ENCODE assay signal across 16 cellular contexts in genomic region chr10:5188358-5188757, GRCh38. TPM values are rescaled to one million over a fixed set of nuclear protein-coding genes. Genes with fewer than 3 reads are reported as not detected.
DNase-seq lines count a peak whose midpoint lies in the region; ATAC-seq and TF ChIP-seq lines count a peak whose summit lies in the region.
"Had no signal": no experiment of that assay in that cellular context is flagged by ENCODE, and none has a peak within 500 bp of the region (broad histone marks: within the 10 kb centered on the region; RNA-seq: fewer than 3 reads in every experiment).

No MANE protein-coding gene starts in this region.

- H3K36me3 ChIP-seq in endodermal cell (ENCODE audit: control insufficient read depth, insufficient read depth, low read length), result no peaks in the 10 kb centered on the region
- no peaks in the 10 kb centered on the region for H3K36me3 ChIP-seq in liver (ENCODE audit: control insufficient read depth in 4 of 4, insufficient read depth in 3 of 4, low read depth in 1 of 4, low read length in 3 of 4)
- no peaks in the 10 kb centered on the region for H3K36me3 ChIP-seq in breast epithelium
- no peaks in the 10 kb centered on the region for H3K36me3 ChIP-seq in lower lobe of right lung
- H3K36me3 ChIP-seq: BE2C had no signal

- H3K9me3 ChIP-seq in endodermal cell (ENCODE audit: control insufficient read depth, low read length) (peaks cover 8% of the 10 kb centered on the region), liver (ENCODE audit: control insufficient read depth in 4 of 4, low read length in 3 of 4) (no peaks in the 10 kb centered on the region), breast epithelium (no peaks in the 10 kb centered on the region), lower lobe of right lung (no peaks in the 10 kb centered on the region)
- H3K9me3 ChIP-seq: BE2C had no signal

- H3K27ac Mint-ChIP-seq in endodermal cell, result peak overlapping the region; percentile 48
- H3K27ac Mint-ChIP-seq: CD4-positive, alpha-beta memory T cell had no signal

- no peaks in the 10 kb centered on the region for H3K36me3 Mint-ChIP-seq in endodermal cell (ENCODE audit: low read depth)

- peaks cover 4% of the 10 kb centered on the region for H3K9me3 Mint-ChIP-seq in endodermal cell

- DNase-seq in left ventricle myocardium superior, result no peak
- DNase-seq in cardiac septum (ENCODE audit: low spot score), result no peak
- DNase-seq in endodermal cell, result no peak
- no peak for DNase-seq in activated naive CD4-positive, alpha-beta T cell treated with Interleukin-2 at 50 U/mL for 16 hours
- DNase-seq in breast epithelium (ENCODE audit: low spot score in 2 of 2), result no peak
- no peak for DNase-seq in lower lobe of right lung
- DNase-seq: BE2C; CD4-positive, alpha-beta memory T cell; DMS79 had no signal

- H3K9ac ChIP-seq in endodermal cell (ENCODE audit: extremely low read depth, low read length, poor library complexity, severe bottlenecking) (no peak overlapping the region), liver (ENCODE audit: low read depth in 1 of 2, low read length in 2 of 2) (peak overlapping the region in 1 of 2 donors; percentile 48)

- H3K4me3 ChIP-seq in endodermal cell (ENCODE audit: low read length) (no peak overlapping the region), liver (ENCODE audit: low read depth in 1 of 3, low read length in 3 of 3) (no peak overlapping the region), breast epithelium (no peak overlapping the region), lower lobe of right lung (no peak overlapping the region)
- H3K4me3 ChIP-seq: GM12878 had no signal

- no peaks in the 10 kb centered on the region for H3K27me3 ChIP-seq in endodermal cell (ENCODE audit: control insufficient read depth, insufficient read depth, low read length, poor library complexity, severe bottlenecking)
- no peaks in the 10 kb centered on the region for H3K27me3 ChIP-seq in liver (ENCODE audit: control insufficient read depth in 4 of 4, insufficient read depth in 4 of 4, low read length in 3 of 4)
- H3K27me3 ChIP-seq in breast epithelium, result no peaks in the 10 kb centered on the region
- H3K27me3 ChIP-seq in lower lobe of right lung (ENCODE audit: low read depth), result no peaks in the 10 kb centered on the region
- H3K27me3 ChIP-seq: BE2C had no signal

- TF ChIP-seq CTCF in endodermal cell (conservative IDR thresholded peaks at IDR 0.05) (no peak), liver (IDR thresholded peaks at IDR 0.05; ENCODE audit: low read depth, low read length, missing input control) (no peak), breast epithelium (IDR thresholded peaks at IDR 0.05) (no peak), lower lobe of right lung (IDR thresholded peaks at IDR 0.05) (no peak)

- H3K4me1 ChIP-seq in endodermal cell (ENCODE audit: control insufficient read depth, insufficient read depth, low read length) (no peaks in the 10 kb centered on the region), liver (ENCODE audit: control insufficient read depth in 4 of 4, insufficient read depth in 4 of 4, low read length in 3 of 4) (peaks cover 4 to 50% (median 30%) of the 10 kb centered on the region in 4 donors), breast epithelium (no peaks in the 10 kb centered on the region), lower lobe of right lung (no peaks in the 10 kb centered on the region)
- H3K4me1 ChIP-seq: BE2C had no signal

- TF ChIP-seq POLR2A in breast epithelium (IDR thresholded peaks at IDR 0.05), result no peak

- peak; percentile 44 to 66 for TF ChIP-seq RAD21 in liver (IDR thresholded peaks at IDR 0.05)

- no peak overlapping the region for H3K4me3 Mint-ChIP-seq in endodermal cell
- H3K4me3 Mint-ChIP-seq: CD4-positive, alpha-beta memory T cell had no signal

- peak; percentile 84 for ATAC-seq in left ventricle myocardium superior
- ATAC-seq in lower lobe of right lung, result no peak
- ATAC-seq: GM12878, HCT116 had no signal

- H3K27me3 Mint-ChIP-seq in endodermal cell (ENCODE audit: insufficient read depth), result no peaks in the 10 kb centered on the region

- H3K27ac ChIP-seq in endodermal cell (ENCODE audit: low read depth, low read length) (no peak overlapping the region), liver (ENCODE audit: low read depth in 1 of 2, low read length in 2 of 2) (peak overlapping the region; percentile 43 to 78), breast epithelium (no peak overlapping the region), lower lobe of right lung (no peak overlapping the region)
- H3K27ac ChIP-seq: C4-2B had no signal

- WGBS in endodermal cell (ENCODE audit: insufficient coverage in 1 of 2, insufficient read length in 1 of 2), 2 experiments, result 63 to 67% methylated on average over 2 of the region's 2 CpGs
- WGBS in liver, result 36% methylated on average over 2 of the region's 2 CpGs

- peaks cover 32% of the 10 kb centered on the region for H3K4me1 Mint-ChIP-seq in endodermal cell
- H3K4me1 Mint-ChIP-seq: CD4-positive, alpha-beta memory T cell had no signal

- intact Hi-C loops in left ventricle myocardium superior (cut with micrococcal nuclease) (no loop called here), cardiac septum (cut with DNase I) (no loop called here), breast epithelium (cut with DNase I; ENCODE audit: low total_unique reads) (loop anchor here (10.0 kb wide), 1 partner anchor 794 kb away; no protein-coding TSS in a partner anchor), lower lobe of right lung (cut with DNase I) (no loop called here)

TF ChIP-seq in liver, 16 proteins besides CTCF, POLR2A, EP300 and RAD21 (continues in another document):
- peak in 1 of 2 donors; percentile 53 for TF ChIP-seq JUND (IDR thresholded peaks at IDR 0.05)
- TF ChIP-seq REST (IDR thresholded peaks at IDR 0.05), result peak; percentile 69
- TF ChIP-seq YY1 (IDR thresholded peaks at IDR 0.05), result peak; percentile 94
- TF ChIP-seq GABPA (IDR thresholded peaks at IDR 0.05 in 1 of 2, conservative IDR thresholded peaks at IDR 0.05 in 1 of 2), result no peak
- no peak for TF ChIP-seq FOXA2 (IDR thresholded peaks at IDR 0.05)
- peak; percentile 82 for TF ChIP-seq SP1 (IDR thresholded peaks at IDR 0.05)
- peak; percentile 35 for TF ChIP-seq TAF1 (conservative IDR thresholded peaks at IDR 0.05)
- peak; percentile 77 to 87 for TF ChIP-seq RXRA (IDR thresholded peaks at IDR 0.05)
- peak; percentile 10 for TF ChIP-seq ATF3 (IDR thresholded peaks at IDR 0.05)
- TF ChIP-seq HNF4G (IDR thresholded peaks at IDR 0.05), result peak; percentile 48
- peak; percentile 58 for TF ChIP-seq NR2F2 (IDR thresholded peaks at IDR 0.05)
- TF ChIP-seq FOXA1 (IDR thresholded peaks at IDR 0.05), result peak; percentile 30
- peak; percentile 96 for TF ChIP-seq MAX (IDR thresholded peaks at IDR 0.05)
- peak; percentile 86 to 93 for TF ChIP-seq HNF4A (conservative IDR thresholded peaks at IDR 0.05)

RNA-seq across cellular contexts. Expression of gene AKR1C8, which starts 3.4 kb away (rescaled TPM):
- total RNA-seq in left ventricle myocardium superior, result 0.25 TPM
- 0.86 TPM for total RNA-seq in cardiac septum
- total RNA-seq in endodermal cell, result not detected
- not detected for polyA plus RNA-seq in endodermal cell (2013, experiment 1 of 2)
- not detected for polyA plus RNA-seq in endodermal cell (2013, experiment 2 of 2)
- 10 to 100 TPM in 1 of 2 donors, not detected in 1; 28.5 TPM for total RNA-seq in liver
- polyA plus RNA-seq in liver, result 10 to 100 TPM in 1 of 2 donors, 1 to 10 TPM in 1; 2.5 to 19.2 TPM
- under 1 TPM in 2 of 3 donors, not detected in 1; 0.33 to 0.73 TPM for total RNA-seq in breast epithelium
- 0.83 TPM for total RNA-seq in lower lobe of right lung
- total RNA-seq: A172, G401, GM12878 had no signal
- polyA plus RNA-seq: AG04450; CD4-positive, alpha-beta memory T cell had no signal

RNA-seq across cellular contexts. Expression of gene AKR1C4, which starts 8.3 kb away (rescaled TPM):
- total RNA-seq in left ventricle myocardium superior (not detected), cardiac septum (not detected), endodermal cell (not detected), liver (100 to 1,000 TPM in 1 of 2 donors, 1 to 10 TPM in 1; 3.2 to 154 TPM), breast epithelium (not detected), lower lobe of right lung (not detected)
- polyA plus RNA-seq in endodermal cell (2013, experiment 1 of 2), result not detected
- polyA plus RNA-seq in endodermal cell (2013, experiment 2 of 2), result not detected
- polyA plus RNA-seq in liver, result 100 to 1,000 TPM; 104 to 260 TPM
- total RNA-seq: A172; CD4-positive, alpha-beta memory T cell; G401; GM12878 had no signal
- polyA plus RNA-seq: AG04450; CD4-positive, alpha-beta memory T cell had no signal

Comparison
In these comparisons a context has a peak if more than half of its experiments do, and no peak if none do; other contexts are left out.
1. H3K27ac ChIP-seq: peak in liver (2 of 2); none in endodermal cell (single experiment), breast epithelium (0 of 2) and lower lobe of right lung (single experiment).